1 cellular context compared by ENCODE assay signal in the genomic region with DNA sequence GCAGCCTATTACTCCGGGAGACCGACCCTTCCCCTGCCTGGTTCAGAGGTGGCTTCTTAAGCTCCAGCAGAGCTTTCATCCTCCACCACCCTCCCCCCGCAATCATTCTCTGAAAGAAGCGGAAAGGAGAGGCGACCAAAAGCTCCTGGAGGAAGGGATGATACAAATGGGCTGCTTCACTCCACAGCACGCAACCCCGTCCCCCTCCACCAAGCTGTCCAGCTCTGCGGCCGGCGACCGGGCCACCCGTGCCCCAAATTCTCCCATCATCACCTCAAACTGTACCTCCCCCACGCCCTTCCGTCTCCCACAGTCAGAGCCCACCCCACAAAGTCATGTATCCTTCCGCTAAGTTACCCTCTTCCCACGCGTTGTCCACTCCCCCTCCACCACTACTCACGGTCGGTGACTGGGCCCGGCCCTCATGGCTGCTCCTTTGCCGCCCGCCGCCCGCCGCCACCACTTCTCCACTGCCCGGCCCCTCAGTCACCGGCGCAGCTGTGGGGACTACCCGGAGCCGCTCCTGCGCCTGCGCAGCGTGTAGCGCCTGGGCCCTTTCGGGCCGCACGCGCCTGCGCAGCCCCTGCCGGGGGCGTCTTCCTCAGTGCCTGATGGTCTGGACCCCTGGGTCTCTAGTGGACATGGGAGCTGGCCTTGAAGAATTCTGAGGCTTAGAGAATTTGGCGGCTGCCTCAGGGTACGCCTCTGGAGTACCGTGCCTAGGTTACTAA.
TF ChIP-seq lines count a peak whose summit lies in the region.

FAM222B (minus strand) TSS at position 509 of the 731 bp plus-strand sequence. CDS start 76,123 bp downstream, outside the sequence.

TF ChIP-seq in A549, 52 proteins besides CTCF, POLR2A, EP300 and RAD21 (continued from another document):
- TF ChIP-seq, protein P1, sequence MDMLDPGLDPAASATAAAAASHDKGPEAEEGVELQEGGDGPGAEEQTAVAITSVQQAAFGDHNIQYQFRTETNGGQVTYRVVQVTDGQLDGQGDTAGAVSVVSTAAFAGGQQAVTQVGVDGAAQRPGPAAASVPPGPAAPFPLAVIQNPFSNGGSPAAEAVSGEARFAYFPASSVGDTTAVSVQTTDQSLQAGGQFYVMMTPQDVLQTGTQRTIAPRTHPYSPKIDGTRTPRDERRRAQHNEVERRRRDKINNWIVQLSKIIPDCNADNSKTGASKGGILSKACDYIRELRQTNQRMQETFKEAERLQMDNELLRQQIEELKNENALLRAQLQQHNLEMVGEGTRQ (IDR thresholded peaks at IDR 0.05): no peak
- TF ChIP-seq MAFK (IDR thresholded peaks at IDR 0.05; ENCODE audit: partially characterized antibody): no peak
- no peak for TF ChIP-seq JUNB (IDR thresholded peaks at IDR 0.05)
- TF ChIP-seq RNF2 (IDR thresholded peaks at IDR 0.05; ENCODE audit: borderline replicate concordance, low read depth): no peak
- TF ChIP-seq RFX5 (IDR thresholded peaks at IDR 0.05): no peak
- no peak for TF ChIP-seq SREBF2 (IDR thresholded peaks at IDR 0.05)
- no peak for TF ChIP-seq ESRRA (IDR thresholded peaks at IDR 0.05; ENCODE audit: borderline replicate concordance, low read length)
- no peak for TF ChIP-seq CHD4 (IDR thresholded peaks at IDR 0.05; ENCODE audit: borderline replicate concordance)
- no peak for TF ChIP-seq NFE2L2 (conservative IDR thresholded peaks at IDR 0.05; ENCODE audit: low read length)
- peak; percentile 36; the same call in 1 of the 2 replicates for TF ChIP-seq E2F6 (IDR thresholded peaks at IDR 0.05; ENCODE audit: borderline replicate concordance, low read depth)
- TF ChIP-seq FOSB (CRISPR knock-in tag; IDR thresholded peaks at IDR 0.05): no peak
- TF ChIP-seq, protein P2, sequence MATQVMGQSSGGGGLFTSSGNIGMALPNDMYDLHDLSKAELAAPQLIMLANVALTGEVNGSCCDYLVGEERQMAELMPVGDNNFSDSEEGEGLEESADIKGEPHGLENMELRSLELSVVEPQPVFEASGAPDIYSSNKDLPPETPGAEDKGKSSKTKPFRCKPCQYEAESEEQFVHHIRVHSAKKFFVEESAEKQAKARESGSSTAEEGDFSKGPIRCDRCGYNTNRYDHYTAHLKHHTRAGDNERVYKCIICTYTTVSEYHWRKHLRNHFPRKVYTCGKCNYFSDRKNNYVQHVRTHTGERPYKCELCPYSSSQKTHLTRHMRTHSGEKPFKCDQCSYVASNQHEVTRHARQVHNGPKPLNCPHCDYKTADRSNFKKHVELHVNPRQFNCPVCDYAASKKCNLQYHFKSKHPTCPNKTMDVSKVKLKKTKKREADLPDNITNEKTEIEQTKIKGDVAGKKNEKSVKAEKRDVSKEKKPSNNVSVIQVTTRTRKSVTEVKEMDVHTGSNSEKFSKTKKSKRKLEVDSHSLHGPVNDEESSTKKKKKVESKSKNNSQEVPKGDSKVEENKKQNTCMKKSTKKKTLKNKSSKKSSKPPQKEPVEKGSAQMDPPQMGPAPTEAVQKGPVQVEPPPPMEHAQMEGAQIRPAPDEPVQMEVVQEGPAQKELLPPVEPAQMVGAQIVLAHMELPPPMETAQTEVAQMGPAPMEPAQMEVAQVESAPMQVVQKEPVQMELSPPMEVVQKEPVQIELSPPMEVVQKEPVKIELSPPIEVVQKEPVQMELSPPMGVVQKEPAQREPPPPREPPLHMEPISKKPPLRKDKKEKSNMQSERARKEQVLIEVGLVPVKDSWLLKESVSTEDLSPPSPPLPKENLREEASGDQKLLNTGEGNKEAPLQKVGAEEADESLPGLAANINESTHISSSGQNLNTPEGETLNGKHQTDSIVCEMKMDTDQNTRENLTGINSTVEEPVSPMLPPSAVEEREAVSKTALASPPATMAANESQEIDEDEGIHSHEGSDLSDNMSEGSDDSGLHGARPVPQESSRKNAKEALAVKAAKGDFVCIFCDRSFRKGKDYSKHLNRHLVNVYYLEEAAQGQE (IDR thresholded peaks at IDR 0.05): no peak
- TF ChIP-seq FOXS1 (CRISPR knock-in tag; IDR thresholded peaks at IDR 0.05): no peak
- TF ChIP-seq NR3C1 (IDR thresholded peaks at IDR 0.05): no peak
- no peak for TF ChIP-seq HOXB13 (CRISPR knock-in tag; IDR thresholded peaks at IDR 0.05; ENCODE audit: low read depth)
